ENCODE assay signal across 9 cellular contexts in genomic region chr22:19986011-19986409, GRCh38. TPM values are rescaled to one million over a fixed set of nuclear protein-coding genes. Genes with fewer than 3 reads are reported as not detected.
DNase-seq lines count a peak whose midpoint lies in the region; ATAC-seq and TF ChIP-seq lines count a peak whose summit lies in the region.
"Had no signal": no experiment of that assay in that cellular context is flagged by ENCODE, and none has a peak within 500 bp of the region (broad histone marks: within the 10 kb centered on the region; RNA-seq: fewer than 3 reads in every experiment).

No MANE protein-coding gene starts in this region.

- H3K27ac ChIP-seq in 22Rv1, result peak overlapping the region; percentile 76
- no peak overlapping the region for H3K27ac ChIP-seq in HUES48 (ENCODE audit: low read depth, low read length)
- no peak overlapping the region for H3K27ac ChIP-seq in ectodermal cell (ENCODE audit: insufficient read depth, low read depth, low read length, poor library complexity, severe bottlenecking)

- 75 to 77% methylated on average over 2 of the region's 2 CpGs for WGBS in ectodermal cell, 2 experiments
- WGBS in lower leg skin, 2 donors, result 25 to 38% methylated on average over 2 of the region's 2 CpGs

- TF ChIP-seq CTCF in 22Rv1 (IDR thresholded peaks at IDR 0.05) (no peak), lower leg skin (IDR thresholded peaks at IDR 0.05) (no peak)

- peak overlapping the region; percentile 82 for H3K4me3 ChIP-seq in HUES48 (ENCODE audit: low read depth, low read length)
- H3K4me3 ChIP-seq in ectodermal cell (ENCODE audit: insufficient read depth, low read depth, low read length), result peak overlapping the region; percentile 74
- H3K4me3 ChIP-seq in lower leg skin (ENCODE audit: low read depth, poor library complexity, severe bottlenecking), result no peak overlapping the region

- H3K27me3 ChIP-seq in HUES48 (ENCODE audit: control insufficient read depth, insufficient read depth, low read length) (no peaks in the 10 kb centered on the region), ectodermal cell (ENCODE audit: control insufficient read depth, insufficient read depth, low read length, poor library complexity, severe bottlenecking) (no peaks in the 10 kb centered on the region)

- H3K9me3 ChIP-seq in HUES48 (ENCODE audit: control insufficient read depth, insufficient read depth, low read length) (no peaks in the 10 kb centered on the region), ectodermal cell (ENCODE audit: control insufficient read depth, low read length) (no peaks in the 10 kb centered on the region)

- H3K36me3 ChIP-seq in HUES48 (ENCODE audit: control insufficient read depth, insufficient read depth, low read length) (peaks cover 8% of the 10 kb centered on the region; the same call in 1 of the 2 replicates), ectodermal cell (ENCODE audit: control insufficient read depth, insufficient read depth, low read length) (peaks cover 11% of the 10 kb centered on the region)

- H3K4me1 ChIP-seq in HUES48 (ENCODE audit: control insufficient read depth, insufficient read depth, low read length) (peaks cover 8% of the 10 kb centered on the region; the same call in 1 of the 2 replicates), ectodermal cell (ENCODE audit: control insufficient read depth, insufficient read depth, low read length) (peaks cover 33% of the 10 kb centered on the region)

- H3K4me3 Mint-ChIP-seq in naive B cell, result peak overlapping the region; percentile 71 to 88 (median 78)

- H3K27me3 Mint-ChIP-seq in naive B cell, result peaks cover 0 to 11% (median 0%) of the 10 kb centered on the region in 3 donors

- H3K36me3 Mint-ChIP-seq in naive B cell, result no peaks in the 10 kb centered on the region

- no peaks in the 10 kb centered on the region for H3K9me3 Mint-ChIP-seq in naive B cell

- no peak overlapping the region for H3K27ac Mint-ChIP-seq in naive B cell

- no peak for TF ChIP-seq POLR2A in lower leg skin (IDR thresholded peaks at IDR 0.05)

- intact Hi-C loops in lower leg skin (cut with DNase I; ENCODE audit: low total_unique reads), result no loop called here

- DNase-seq in naive B cell, result no peak
- no peak for DNase-seq in pons (ENCODE audit: low spot score)
- DNase-seq in lower leg skin (ENCODE audit: low spot score in 2 of 2), result no peak
- DNase-seq in NCI-H2196 (lab: John Stamatoyannopoulos, UW; ENCODE audit: unreplicated experiment), result no peak
- DNase-seq: GDM1 had no signal

- H3K4me1 Mint-ChIP-seq in naive B cell, result peaks cover 0 to 15% (median 9%) of the 10 kb centered on the region in 3 donors

- no peak overlapping the region for H3K9ac ChIP-seq in HUES48 (ENCODE audit: low read depth, low read length)

- ATAC-seq in naive B cell (ENCODE audit: low read depth in 2 of 2) (no peak), GM19351 (IDR thresholded peaks at IDR 0.05; ENCODE audit: unreplicated experiment) (no peak)

RNA-seq across cellular contexts. Expression of gene ARVCF, which starts 30.6 kb away (rescaled TPM):
- 60.2 TPM for polyA plus RNA-seq in ectodermal cell (2013, experiment 1 of 4)
- polyA plus RNA-seq in ectodermal cell (2013, experiment 2 of 4), result 67.2 TPM
- 58.3 TPM for polyA plus RNA-seq in ectodermal cell (2013, experiment 3 of 4)
- 64.5 TPM for polyA plus RNA-seq in ectodermal cell (2013, experiment 4 of 4)
- 1 to 10 TPM in 1 of 6 donors, under 1 TPM in 4, not detected in 1; 0.24 to 2.5 (median 0.56) TPM for polyA plus RNA-seq in naive B cell (ENCODE audit: low read depth in 6 of 6)
- total RNA-seq in lower leg skin, result 10 to 100 TPM; 25.2 to 53.7 (median 38.1) TPM

RNA-seq across cellular contexts. Expression of gene TANGO2, which starts 34.9 kb away (rescaled TPM):
- 8.1 TPM for polyA plus RNA-seq in ectodermal cell (2013, experiment 1 of 4)
- 8.6 TPM for polyA plus RNA-seq in ectodermal cell (2013, experiment 2 of 4)
- polyA plus RNA-seq in ectodermal cell (2013, experiment 3 of 4), result 8.0 TPM
- polyA plus RNA-seq in ectodermal cell (2013, experiment 4 of 4), result 7.1 TPM
- polyA plus RNA-seq in naive B cell (ENCODE audit: low read depth in 6 of 6), result 10 to 100 TPM; 24.3 to 46.1 (median 34.6) TPM
- 10 to 100 TPM; 12.4 to 36.1 (median 19.8) TPM for total RNA-seq in lower leg skin

RNA-seq across cellular contexts. Expression of gene TXNRD2, which starts 44.4 kb away (rescaled TPM):
- polyA plus RNA-seq in ectodermal cell (2013, experiment 1 of 4), result 15.0 TPM
- 14.1 TPM for polyA plus RNA-seq in ectodermal cell (2013, experiment 2 of 4)
- 10.4 TPM for polyA plus RNA-seq in ectodermal cell (2013, experiment 3 of 4)
- polyA plus RNA-seq in ectodermal cell (2013, experiment 4 of 4), result 10.3 TPM
- polyA plus RNA-seq in naive B cell (ENCODE audit: low read depth in 6 of 6), result 10 to 100 TPM in 3 of 6 donors, 1 to 10 TPM in 3; 8.1 to 14.7 (median 10.1) TPM
- 10 to 100 TPM; 10.9 to 16.8 (median 15.2) TPM for total RNA-seq in lower leg skin

RNA-seq across cellular contexts. Expression of gene COMT, which starts 44.4 kb away (rescaled TPM):
- 37.0 TPM for polyA plus RNA-seq in ectodermal cell (2013, experiment 1 of 4)
- 37.0 TPM for polyA plus RNA-seq in ectodermal cell (2013, experiment 2 of 4)
- polyA plus RNA-seq in ectodermal cell (2013, experiment 3 of 4), result 53.6 TPM
- 59.7 TPM for polyA plus RNA-seq in ectodermal cell (2013, experiment 4 of 4)
- polyA plus RNA-seq in naive B cell (ENCODE audit: low read depth in 6 of 6), result 10 to 100 TPM; 62.2 to 76.0 (median 69.6) TPM
- 100 to 1,000 TPM; 224 to 306 (median 272) TPM for total RNA-seq in lower leg skin
